Comparison of ENCODE assay signal across 30 cellular contexts in the genomic region with DNA sequence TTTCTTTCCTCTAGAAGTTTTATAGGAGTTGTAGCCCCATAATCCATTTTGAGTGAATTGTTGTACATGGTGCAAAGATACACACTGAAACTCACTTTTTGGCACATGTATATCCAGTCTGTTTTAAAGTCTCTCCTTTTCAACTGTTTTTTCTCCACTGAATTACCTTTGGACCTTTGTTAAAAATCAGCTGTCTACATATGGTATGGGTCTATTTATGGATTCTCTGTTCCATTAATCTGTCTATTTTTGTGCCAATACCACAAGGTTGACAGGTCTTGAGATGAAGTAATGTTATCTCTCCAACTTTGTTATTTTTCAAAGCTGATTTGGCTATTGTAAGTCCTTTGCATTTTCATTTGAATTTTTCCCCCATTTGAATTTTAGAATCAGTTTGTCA.
"Had no signal": no experiment of that assay in that cellular context is flagged by ENCODE, and none has a peak within 500 bp of the region (broad histone marks: within the 10 kb centered on the region; RNA-seq: fewer than 3 reads in every experiment).

No MANE protein-coding gene starts in this region.

- H3K9me3 Mint-ChIP-seq: activated CD4-positive, alpha-beta memory T cell treated with anti-CD3 and anti-CD28 coated beads, Interleukin-2, amount 10 ng/mL, durations not matched to agents 7 days and 5 days; activated CD4-positive, alpha-beta T cell treated with anti-CD3 and anti-CD28 coated beads, Interleukin-2, amount 10 ng/mL, durations not matched to agents 7 days and 5 days; activated T-cell treated with anti-CD3 and anti-CD28 coated beads, Interleukin-2, amount 50 U/mL, for 24 hours; activated T-helper 17 cell treated with anti-CD3 and anti-CD28 coated beads, Interleukin-2, amount 50 U/mL, for 72 hours; central memory CD8-positive, alpha-beta T cell; dendritic cell treated with granulocyte-macrophage colony-stimulating factor and Interleukin-4, amounts not matched to agents 40 ng/mL and 50 ng/mL, for 4 days; T-helper 2 cell treated with Interferon-gamma antibody and Interleukin-4, amounts not matched to agents 5 μg/mL and 100 μg/mL, for 36 hours had no signal

- H3K27me3 Mint-ChIP-seq: activated CD4-positive, alpha-beta memory T cell treated with anti-CD3 and anti-CD28 coated beads, Interleukin-2, amount 10 ng/mL, durations not matched to agents 7 days and 5 days; activated CD4-positive, alpha-beta T cell treated with anti-CD3 and anti-CD28 coated beads, Interleukin-2, amount 10 ng/mL, durations not matched to agents 7 days and 5 days; activated naive CD8-positive, alpha-beta T cell; activated T-cell treated with anti-CD3 and anti-CD28 coated beads, Interleukin-2, amount 50 U/mL, for 24 hours; activated T-helper 17 cell treated with anti-CD3 and anti-CD28 coated beads, Interleukin-2, amount 50 U/mL, for 72 hours; central memory CD8-positive, alpha-beta T cell; dendritic cell treated with granulocyte-macrophage colony-stimulating factor and Interleukin-4, amounts not matched to agents 40 ng/mL and 50 ng/mL, for 4 days; T-helper 17 cell had no signal

- H3K27ac ChIP-seq: brain microvascular endothelial cell, coronary artery, dorsolateral prefrontal cortex, gastrocnemius medialis had no signal

- H3K4me3 Mint-ChIP-seq: activated CD4-positive, alpha-beta memory T cell treated with anti-CD3 and anti-CD28 coated beads, Interleukin-2, amount 10 ng/mL, durations not matched to agents 7 days and 5 days; activated CD4-positive, alpha-beta T cell treated with anti-CD3 and anti-CD28 coated beads, Interleukin-2, amount 10 ng/mL, durations not matched to agents 7 days and 5 days; activated naive CD8-positive, alpha-beta T cell; activated T-cell treated with anti-CD3 and anti-CD28 coated beads, Interleukin-2, amount 50 U/mL, for 24 hours; activated T-helper 17 cell treated with anti-CD3 and anti-CD28 coated beads, Interleukin-2, amount 50 U/mL, for 72 hours; central memory CD8-positive, alpha-beta T cell; dendritic cell treated with granulocyte-macrophage colony-stimulating factor and Interleukin-4, amounts not matched to agents 40 ng/mL and 50 ng/mL, for 4 days; T-helper 17 cell; T-helper 2 cell treated with Interferon-gamma antibody and Interleukin-4, amounts not matched to agents 5 μg/mL and 100 μg/mL, for 36 hours had no signal

- H3K4me3 ChIP-seq: coronary artery, dorsolateral prefrontal cortex, esophagus squamous epithelium, gastrocnemius medialis had no signal

- ATAC-seq: activated T-helper 17 cell treated with anti-CD3 and anti-CD28 coated beads, Interleukin-2, amount 50 U/mL, for 72 hours; gastrocnemius medialis; T-helper 17 cell had no signal

- H3K27me3 ChIP-seq: brain microvascular endothelial cell, dorsolateral prefrontal cortex, esophagus squamous epithelium, gastrocnemius medialis had no signal

- H3K36me3 ChIP-seq: brain microvascular endothelial cell had no signal

- H3K9me3 ChIP-seq: esophagus squamous epithelium, gastrocnemius medialis had no signal

- DNase-seq: activated CD4-positive, alpha-beta memory T cell treated with anti-CD3 and anti-CD28 coated beads, Interleukin-2, amount 10 ng/mL, durations not matched to agents 7 days and 5 days; activated CD4-positive, alpha-beta T cell treated with anti-CD3 and anti-CD28 coated beads for 1 hour; activated CD4-positive, alpha-beta T cell treated with anti-CD3 and anti-CD28 coated beads for 4 hours; activated CD4-positive, alpha-beta T cell treated with anti-CD3 and anti-CD28 coated beads, Interleukin-2, amount 10 ng/mL, durations not matched to agents 7 days and 5 days; activated CD4-positive, alpha-beta T cell treated with anti-CD3 and anti-CD28 coated beads, Interleukin-2, amount 50 U/mL, for 4 hours; activated CD4-positive, CD25-positive, alpha-beta regulatory T cell; activated CD8-positive, alpha-beta memory T cell treated with anti-CD3 and anti-CD28 coated beads, Interleukin-2, amount 50 U/mL, for 48 hours; activated effector memory CD4-positive, alpha-beta T cell treated with Interleukin-2 at 50 U/mL for 16 hours; activated gamma-delta T cell treated with Interleukin-2 at 50 U/mL for 16 hours; activated naive CD4-positive, alpha-beta T cell treated with anti-CD3 and anti-CD28 coated beads, Interleukin-2, amount 50 U/mL, for 16 hours; activated naive CD4-positive, alpha-beta T cell treated with Interleukin-2 at 50 U/mL for 16 hours; activated T-cell treated with anti-CD3 and anti-CD28 coated beads for 4 hours; activated T-cell treated with anti-CD3 and anti-CD28 coated beads, Interleukin-2, amount 50 U/mL, for 24 hours; amniotic stem cell; anterior cingulate cortex; brain microvascular endothelial cell; dorsolateral prefrontal cortex; effector memory CD4-positive, alpha-beta T cell; esophagus squamous epithelium; gastrocnemius medialis; glutamatergic neuron; T-helper 1 cell; T-helper 17 cell; T1000 had no signal
